8 cellular contexts compared by ENCODE assay signal in the genomic region with DNA sequence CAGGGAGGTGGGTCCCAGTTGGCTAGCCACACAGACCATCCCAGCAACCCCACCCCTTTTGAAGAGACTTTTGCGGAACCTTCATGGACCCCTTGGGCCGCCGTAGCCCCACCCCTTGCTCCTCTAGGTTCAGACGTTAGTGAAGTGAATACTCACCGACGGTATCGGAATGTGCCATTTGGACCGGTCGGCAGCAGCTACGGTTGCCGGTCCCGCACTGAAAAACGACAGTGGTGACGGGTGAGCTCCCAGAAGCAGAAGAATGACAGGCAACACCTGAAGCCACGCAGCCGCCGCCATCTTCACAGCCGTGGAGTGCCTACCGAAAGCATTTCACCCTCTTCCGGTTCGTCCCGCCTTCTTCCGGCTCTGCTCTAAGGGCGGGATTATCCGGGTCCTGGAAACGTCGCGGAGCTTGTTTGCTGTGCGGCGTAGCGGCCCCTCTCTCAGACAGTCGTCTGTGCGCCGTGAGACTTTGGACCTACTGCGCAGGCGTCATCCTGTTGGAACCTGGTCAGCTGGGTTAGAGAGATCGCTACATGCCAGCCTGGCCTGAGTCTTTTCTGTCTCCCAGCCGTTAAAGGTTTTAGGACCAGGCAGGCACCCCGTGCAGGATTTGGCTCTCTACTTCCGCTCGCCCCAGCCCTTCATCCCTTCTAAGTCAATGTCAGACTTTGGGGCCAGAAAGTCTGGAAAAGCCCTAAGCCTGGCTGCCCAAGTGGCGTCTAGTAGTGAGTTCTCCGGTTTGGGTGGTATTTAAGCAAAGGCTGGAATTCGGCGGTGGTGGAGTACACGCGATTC. TPM values are rescaled to one million over a fixed set of nuclear protein-coding genes. Genes with fewer than 3 reads are reported as not detected.
DNase-seq lines count a peak whose midpoint lies in the region; ATAC-seq and TF ChIP-seq lines count a peak whose summit lies in the region.

A gene with protein sequence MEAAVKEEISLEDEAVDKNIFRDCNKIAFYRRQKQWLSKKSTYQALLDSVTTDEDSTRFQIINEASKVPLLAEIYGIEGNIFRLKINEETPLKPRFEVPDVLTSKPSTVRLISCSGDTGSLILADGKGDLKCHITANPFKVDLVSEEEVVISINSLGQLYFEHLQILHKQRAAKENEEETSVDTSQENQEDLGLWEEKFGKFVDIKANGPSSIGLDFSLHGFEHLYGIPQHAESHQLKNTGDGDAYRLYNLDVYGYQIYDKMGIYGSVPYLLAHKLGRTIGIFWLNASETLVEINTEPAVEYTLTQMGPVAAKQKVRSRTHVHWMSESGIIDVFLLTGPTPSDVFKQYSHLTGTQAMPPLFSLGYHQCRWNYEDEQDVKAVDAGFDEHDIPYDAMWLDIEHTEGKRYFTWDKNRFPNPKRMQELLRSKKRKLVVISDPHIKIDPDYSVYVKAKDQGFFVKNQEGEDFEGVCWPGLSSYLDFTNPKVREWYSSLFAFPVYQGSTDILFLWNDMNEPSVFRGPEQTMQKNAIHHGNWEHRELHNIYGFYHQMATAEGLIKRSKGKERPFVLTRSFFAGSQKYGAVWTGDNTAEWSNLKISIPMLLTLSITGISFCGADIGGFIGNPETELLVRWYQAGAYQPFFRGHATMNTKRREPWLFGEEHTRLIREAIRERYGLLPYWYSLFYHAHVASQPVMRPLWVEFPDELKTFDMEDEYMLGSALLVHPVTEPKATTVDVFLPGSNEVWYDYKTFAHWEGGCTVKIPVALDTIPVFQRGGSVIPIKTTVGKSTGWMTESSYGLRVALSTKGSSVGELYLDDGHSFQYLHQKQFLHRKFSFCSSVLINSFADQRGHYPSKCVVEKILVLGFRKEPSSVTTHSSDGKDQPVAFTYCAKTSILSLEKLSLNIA (N-terminal part only) (plus strand): TSS at position 103 of the 801 bp plus-strand sequence. CDS start 1,281 bp downstream, outside the sequence.
A gene with protein sequence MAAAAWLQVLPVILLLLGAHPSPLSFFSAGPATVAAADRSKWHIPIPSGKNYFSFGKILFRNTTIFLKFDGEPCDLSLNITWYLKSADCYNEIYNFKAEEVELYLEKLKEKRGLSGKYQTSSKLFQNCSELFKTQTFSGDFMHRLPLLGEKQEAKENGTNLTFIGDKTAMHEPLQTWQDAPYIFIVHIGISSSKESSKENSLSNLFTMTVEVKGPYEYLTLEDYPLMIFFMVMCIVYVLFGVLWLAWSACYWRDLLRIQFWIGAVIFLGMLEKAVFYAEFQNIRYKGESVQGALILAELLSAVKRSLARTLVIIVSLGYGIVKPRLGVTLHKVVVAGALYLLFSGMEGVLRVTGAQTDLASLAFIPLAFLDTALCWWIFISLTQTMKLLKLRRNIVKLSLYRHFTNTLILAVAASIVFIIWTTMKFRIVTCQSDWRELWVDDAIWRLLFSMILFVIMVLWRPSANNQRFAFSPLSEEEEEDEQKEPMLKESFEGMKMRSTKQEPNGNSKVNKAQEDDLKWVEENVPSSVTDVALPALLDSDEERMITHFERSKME (minus strand): TSS at position 335 of the 801 bp plus-strand sequence. CDS start 35 bp downstream, at position 300.

- CTCF ChIA-PET in activated naive CD4-positive, alpha-beta T cell treated with anti-CD3 and anti-CD28 coated beads, Interleukin-2, amount 10 ng/mL, durations not matched to agents 7 days and 5 days (lab: Charles Lee): no interaction called here

- H3K36me3 ChIP-seq in SK-N-MC (ENCODE audit: insufficient read depth, low read length) (peaks cover 23% of the 10 kb centered on the region), gastroesophageal sphincter (peaks cover 0 to 3% of the 10 kb centered on the region in 2 donors), neutrophil (no peaks in the 10 kb centered on the region)

- peak within 1 kb of the TSS; percentile 92 for H3K27ac ChIP-seq in SK-N-MC
- peak within 1 kb of the TSS; percentile 95 to 99 (median 98) for H3K27ac ChIP-seq in gastroesophageal sphincter
- H3K27ac ChIP-seq in neutrophil: peak within 1 kb of the TSS; percentile 95
- H3K27ac ChIP-seq in substantia nigra (ENCODE audit: low read depth, low read length, poor library complexity, severe bottlenecking): peak within 1 kb of the TSS; percentile 99

- H3K36me3 Mint-ChIP-seq in HFFc6 (ENCODE audit: low read depth): peaks cover 12% of the 10 kb centered on the region
- peaks cover 29% of the 10 kb centered on the region for H3K36me3 Mint-ChIP-seq in activated naive CD4-positive, alpha-beta T cell treated with anti-CD3 and anti-CD28 coated beads, Interleukin-2, amount 10 ng/mL, durations not matched to agents 7 days and 5 days

- H3K4me1 ChIP-seq in gastroesophageal sphincter (peaks cover 17 to 61% (median 23%) of the 10 kb centered on the region in 3 donors), neutrophil (ENCODE audit: control insufficient read depth in 1 of 2, insufficient read depth in 1 of 2, low read depth in 1 of 2, low read length in 1 of 2) (peaks cover 38 to 54% of the 10 kb centered on the region in 2 experiments)

- no peak for TF ChIP-seq CTCF in HFFc6 (IDR thresholded peaks at IDR 0.05)
- no peak for TF ChIP-seq CTCF in NB4 (IDR thresholded peaks at IDR 0.05; ENCODE audit: low read depth, low read length)
- TF ChIP-seq CTCF in gastroesophageal sphincter (IDR thresholded peaks at IDR 0.05): no peak
- TF ChIP-seq CTCF in neutrophil (IDR thresholded peaks at IDR 0.05): peak; percentile 11

- no peaks in the 10 kb centered on the region for H3K9me3 Mint-ChIP-seq in HFFc6
- H3K9me3 Mint-ChIP-seq in activated naive CD4-positive, alpha-beta T cell treated with anti-CD3 and anti-CD28 coated beads, Interleukin-2, amount 10 ng/mL, durations not matched to agents 7 days and 5 days: no peaks in the 10 kb centered on the region

- H3K9me3 ChIP-seq in SK-N-MC (ENCODE audit: low read depth, low read length) (no peaks in the 10 kb centered on the region), gastroesophageal sphincter (no peaks in the 10 kb centered on the region), neutrophil (no peaks in the 10 kb centered on the region)

- peak within 1 kb of the TSS; percentile 99 for H3K4me3 Mint-ChIP-seq in HFFc6
- H3K4me3 Mint-ChIP-seq in activated naive CD4-positive, alpha-beta T cell treated with anti-CD3 and anti-CD28 coated beads, Interleukin-2, amount 10 ng/mL, durations not matched to agents 7 days and 5 days: peak within 1 kb of the TSS; percentile 99

- H3K27me3 Mint-ChIP-seq in HFFc6 (ENCODE audit: insufficient read depth): no peaks in the 10 kb centered on the region
- no peaks in the 10 kb centered on the region for H3K27me3 Mint-ChIP-seq in activated naive CD4-positive, alpha-beta T cell treated with anti-CD3 and anti-CD28 coated beads, Interleukin-2, amount 10 ng/mL, durations not matched to agents 7 days and 5 days

- peak within 1 kb of the TSS; percentile 99 for H3K27ac Mint-ChIP-seq in HFFc6
- peak within 1 kb of the TSS; percentile 94 for H3K27ac Mint-ChIP-seq in activated naive CD4-positive, alpha-beta T cell treated with anti-CD3 and anti-CD28 coated beads, Interleukin-2, amount 10 ng/mL, durations not matched to agents 7 days and 5 days

- H3K27me3 ChIP-seq in gastroesophageal sphincter (no peaks in the 10 kb centered on the region), neutrophil (no peaks in the 10 kb centered on the region)

- TF ChIP-seq EP300 in gastroesophageal sphincter (IDR thresholded peaks at IDR 0.05): no peak

- 0 to 7% methylated on average over 3 to 17 of the region's 47 CpGs for WGBS in gastroesophageal sphincter (ENCODE audit: low coverage in 1 of 2), 2 donors

- DNase-seq in GM04503 (ENCODE audit: low read depth): peak; percentile 95
- DNase-seq in HFFc6: peak; percentile 99
- DNase-seq in NB4 (ENCODE audit: low read depth): peak; percentile 99
- DNase-seq in SK-N-MC (ENCODE audit: low read depth, low spot score): peak; percentile 87
- peak; percentile 98 for DNase-seq in activated naive CD4-positive, alpha-beta T cell treated with anti-CD3 and anti-CD28 coated beads, Interleukin-2, amount 10 ng/mL, durations not matched to agents 7 days and 5 days
- peak; percentile 81 to 99 (median 97) for DNase-seq in substantia nigra (lab: John Stamatoyannopoulos, UW)

- peak within 1 kb of the TSS; percentile 97 for H3K9ac ChIP-seq in SK-N-MC (ENCODE audit: insufficient read length)

- H3K4me1 Mint-ChIP-seq in HFFc6 (ENCODE audit: low read depth): peaks cover 49% of the 10 kb centered on the region
- peaks cover 57% of the 10 kb centered on the region for H3K4me1 Mint-ChIP-seq in activated naive CD4-positive, alpha-beta T cell treated with anti-CD3 and anti-CD28 coated beads, Interleukin-2, amount 10 ng/mL, durations not matched to agents 7 days and 5 days

- peak; percentile 98 for ATAC-seq in gastroesophageal sphincter

- TF ChIP-seq POLR2A in NB4 (IDR thresholded peaks at IDR 0.05; ENCODE audit: extremely low read depth, insufficient read length): peak; percentile 91
- TF ChIP-seq POLR2A in gastroesophageal sphincter (IDR thresholded peaks at IDR 0.05): peak; percentile 66 to 82

- H3K4me3 ChIP-seq in NB4 (ENCODE audit: low read depth, low read length): peak within 1 kb of the TSS; percentile 84
- H3K4me3 ChIP-seq in SK-N-MC: peak within 1 kb of the TSS; percentile 92
- peak within 1 kb of the TSS; percentile 70 to 77 for H3K4me3 ChIP-seq in gastroesophageal sphincter
- peak within 1 kb of the TSS; percentile 87 to 95 for H3K4me3 ChIP-seq in neutrophil (ENCODE audit: low read depth in 1 of 2, low read length in 1 of 2)

RNA-seq across cellular contexts. Expression of the first gene that starts in this region (rescaled TPM):
- total RNA-seq in HFFc6 (2021; fragmentation: NEBNext Ultra II Directional; extraction: Animal tissue kit (Norgen Biotek cat#: 25700)): 10 to 100 TPM; 23.7 to 30.8 (median 29.5) TPM
- total RNA-seq in gastroesophageal sphincter: 10 to 100 TPM; 14.4 to 41.2 (median 19.7) TPM

RNA-seq across cellular contexts. Expression of the second gene that starts in this region (rescaled TPM):
- 10 to 100 TPM; 37.7 to 43.5 (median 40.1) TPM for total RNA-seq in HFFc6 (2021; fragmentation: NEBNext Ultra II Directional; extraction: Animal tissue kit (Norgen Biotek cat#: 25700))
- total RNA-seq in gastroesophageal sphincter: 10 to 100 TPM; 49.7 to 70.0 (median 65.9) TPM

Comparison
In these comparisons a context has a peak if more than half of its experiments do, and no peak if none do; other contexts are left out.
1. Peak in every context shown above with its lines: DNase-seq, ATAC-seq, H3K4me3 ChIP-seq and H3K27ac ChIP-seq.